Comparison of ENCODE assay signal across 1 cellular context in the genomic region with DNA sequence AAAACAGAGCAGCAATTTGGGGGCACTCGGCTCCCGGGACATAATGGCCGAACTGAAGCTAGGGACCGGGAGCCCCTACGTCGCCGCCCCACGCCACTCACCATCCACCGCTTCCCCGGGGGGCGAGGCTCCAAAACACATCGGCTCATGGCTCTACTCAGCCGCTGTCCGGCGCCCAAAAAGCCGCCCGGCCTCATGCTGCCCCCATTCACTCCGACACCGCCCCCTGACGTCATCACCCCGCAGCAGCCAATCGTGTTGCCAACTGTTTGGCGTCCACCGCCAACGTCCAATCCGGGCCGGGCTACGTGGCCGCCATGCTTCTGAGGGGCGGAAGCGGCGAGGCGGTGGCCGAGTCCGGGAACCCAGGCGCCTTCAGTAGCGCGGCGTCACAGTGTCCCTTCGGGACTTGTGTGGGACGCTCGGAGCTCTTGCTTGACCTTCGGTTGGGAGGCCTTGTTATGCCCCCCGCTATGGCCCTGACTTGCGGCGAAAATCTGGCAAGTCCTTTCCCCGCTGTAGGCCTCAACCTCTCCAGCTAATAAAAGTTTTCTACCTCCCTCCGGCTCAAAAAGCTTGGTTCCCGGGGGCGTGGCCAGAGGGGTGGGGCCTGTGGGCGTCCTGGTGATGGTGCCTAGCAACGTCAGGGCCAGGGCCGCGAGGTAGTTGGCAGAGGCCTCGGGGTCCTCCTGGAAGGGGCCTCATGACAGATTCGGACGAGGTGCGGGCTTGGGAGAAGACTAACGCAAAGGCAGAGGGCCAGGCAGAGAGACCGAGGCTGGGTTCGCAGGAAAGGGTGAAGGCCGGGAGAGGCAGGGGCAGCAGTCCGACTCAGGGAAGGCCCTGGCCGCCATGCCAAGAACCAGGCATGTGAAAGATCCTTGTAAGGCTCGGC.
TF ChIP-seq lines count a peak whose summit lies in the region.

A gene with protein sequence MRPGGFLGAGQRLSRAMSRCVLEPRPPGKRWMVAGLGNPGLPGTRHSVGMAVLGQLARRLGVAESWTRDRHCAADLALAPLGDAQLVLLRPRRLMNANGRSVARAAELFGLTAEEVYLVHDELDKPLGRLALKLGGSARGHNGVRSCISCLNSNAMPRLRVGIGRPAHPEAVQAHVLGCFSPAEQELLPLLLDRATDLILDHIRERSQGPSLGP (minus strand): TSS at position 221 of the 895 bp plus-strand sequence. CDS start 24 bp downstream, at position 197.
A gene with protein sequence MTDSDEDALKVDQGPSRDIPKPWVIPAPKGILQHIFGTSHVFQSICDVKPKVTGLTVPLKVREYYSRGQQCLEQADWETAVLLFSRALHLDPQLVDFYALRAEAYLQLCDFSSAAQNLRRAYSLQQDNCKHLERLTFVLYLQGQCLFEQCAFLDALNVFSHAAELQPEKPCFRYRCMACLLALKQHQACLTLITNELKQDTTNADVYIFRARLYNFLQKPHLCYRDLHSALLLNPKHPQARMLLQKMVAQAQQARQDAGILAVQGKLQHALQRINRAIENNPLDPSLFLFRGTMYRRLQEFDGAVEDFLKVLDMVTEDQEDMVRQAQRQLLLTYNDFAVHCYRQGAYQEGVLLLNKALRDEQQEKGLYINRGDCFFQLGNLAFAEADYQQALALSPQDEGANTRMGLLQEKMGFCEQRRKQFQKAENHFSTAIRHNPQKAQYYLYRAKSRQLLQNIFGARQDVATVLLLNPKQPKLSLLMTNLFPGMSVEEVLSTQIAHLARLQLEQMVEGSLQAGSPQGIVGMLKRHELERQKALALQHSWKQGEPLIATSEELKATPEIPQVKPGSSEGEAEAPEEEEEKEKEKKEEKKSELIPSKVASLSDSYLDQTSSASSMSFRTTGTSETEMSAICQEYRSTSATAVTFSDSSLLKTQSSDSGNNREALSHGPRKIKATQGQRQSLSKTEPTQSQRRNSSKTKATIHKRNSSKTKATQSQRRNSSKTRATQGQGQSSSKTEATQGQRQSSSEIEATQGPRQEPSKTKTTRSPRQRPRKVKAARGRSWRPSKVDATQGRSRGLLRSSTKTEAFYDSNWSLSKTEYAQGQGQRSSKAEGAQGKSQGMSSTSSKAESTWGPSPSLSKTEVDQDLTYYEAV (plus strand): TSS at position 637 of the 895 bp plus-strand sequence. CDS start 67 bp downstream, at position 704.

TF ChIP-seq in HEK293, 187 proteins besides CTCF, POLR2A, EP300 and RAD21 (continued from another document):
- no peak; the same call in 1 of the 2 replicates for TF ChIP-seq ZNF518A (tag by site-specific recombination; conservative IDR thresholded peaks at IDR 0.05; ENCODE audit: low read depth)
- TF ChIP-seq ZNF501 (tag by site-specific recombination; IDR thresholded peaks at IDR 0.05) = peak; percentile 30; the same call in 1 of the 2 replicates
- TF ChIP-seq MYNN (tag by site-specific recombination; IDR thresholded peaks at IDR 0.05; ENCODE audit: borderline replicate concordance) = peak; percentile 85
- peak; percentile 96 for TF ChIP-seq SP3 (tag by site-specific recombination; IDR thresholded peaks at IDR 0.05)
- peak; percentile 95 for TF ChIP-seq ZBTB8A (tag by site-specific recombination; IDR thresholded peaks at IDR 0.05)
- TF ChIP-seq, protein P1, sequence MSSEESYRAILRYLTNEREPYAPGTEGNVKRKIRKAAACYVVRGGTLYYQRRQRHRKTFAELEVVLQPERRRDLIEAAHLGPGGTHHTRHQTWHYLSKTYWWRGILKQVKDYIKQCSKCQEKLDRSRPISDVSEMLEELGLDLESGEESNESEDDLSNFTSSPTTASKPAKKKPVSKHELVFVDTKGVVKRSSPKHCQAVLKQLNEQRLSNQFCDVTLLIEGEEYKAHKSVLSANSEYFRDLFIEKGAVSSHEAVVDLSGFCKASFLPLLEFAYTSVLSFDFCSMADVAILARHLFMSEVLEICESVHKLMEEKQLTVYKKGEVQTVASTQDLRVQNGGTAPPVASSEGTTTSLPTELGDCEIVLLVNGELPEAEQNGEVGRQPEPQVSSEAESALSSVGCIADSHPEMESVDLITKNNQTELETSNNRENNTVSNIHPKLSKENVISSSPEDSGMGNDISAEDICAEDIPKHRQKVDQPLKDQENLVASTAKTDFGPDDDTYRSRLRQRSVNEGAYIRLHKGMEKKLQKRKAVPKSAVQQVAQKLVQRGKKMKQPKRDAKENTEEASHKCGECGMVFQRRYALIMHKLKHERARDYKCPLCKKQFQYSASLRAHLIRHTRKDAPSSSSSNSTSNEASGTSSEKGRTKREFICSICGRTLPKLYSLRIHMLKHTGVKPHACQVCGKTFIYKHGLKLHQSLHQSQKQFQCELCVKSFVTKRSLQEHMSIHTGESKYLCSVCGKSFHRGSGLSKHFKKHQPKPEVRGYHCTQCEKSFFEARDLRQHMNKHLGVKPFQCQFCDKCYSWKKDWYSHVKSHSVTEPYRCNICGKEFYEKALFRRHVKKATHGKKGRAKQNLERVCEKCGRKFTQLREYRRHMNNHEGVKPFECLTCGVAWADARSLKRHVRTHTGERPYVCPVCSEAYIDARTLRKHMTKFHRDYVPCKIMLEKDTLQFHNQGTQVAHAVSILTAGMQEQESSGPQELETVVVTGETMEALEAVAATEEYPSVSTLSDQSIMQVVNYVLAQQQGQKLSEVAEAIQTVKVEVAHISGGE (tag by site-specific recombination; conservative IDR thresholded peaks at IDR 0.05; ENCODE audit: low read depth) = peak; percentile 81
- no peak for TF ChIP-seq GLI2 (tag by site-specific recombination; IDR thresholded peaks at IDR 0.05; ENCODE audit: borderline replicate concordance, low read depth)
- peak; percentile 63; the same call in 1 of the 2 replicates for TF ChIP-seq ZNF561 (tag by site-specific recombination; IDR thresholded peaks at IDR 0.05; ENCODE audit: borderline replicate concordance)
- TF ChIP-seq ZNF24 (tag by site-specific recombination; IDR thresholded peaks at IDR 0.05) = 0 out of 2 replicates have a peak, but pooled peaks have one; percentile 24
- TF ChIP-seq ZXDB (tag by site-specific recombination; IDR thresholded peaks at IDR 0.05) = peak; percentile 42; the same call in 1 of the 2 replicates
- TF ChIP-seq ZNF138 (tag by site-specific recombination; IDR thresholded peaks at IDR 0.05; ENCODE audit: borderline replicate concordance) = no peak
- peak; percentile 36; the same call in 1 of the 2 replicates for TF ChIP-seq ZNF600 (tag by site-specific recombination; IDR thresholded peaks at IDR 0.05)
- peak; percentile 92 for TF ChIP-seq ZNF629 (tag by site-specific recombination; IDR thresholded peaks at IDR 0.05)
